In genomic region chr16:50591800-50592771, GRCh38 we compare ENCODE assay signal across 11 cellular contexts. TPM values are rescaled to one million over a fixed set of nuclear protein-coding genes. Genes with fewer than 3 reads are reported as not detected.
DNase-seq lines count a peak whose midpoint lies in the region; ATAC-seq and TF ChIP-seq lines count a peak whose summit lies in the region.
"Had no signal": no experiment of that assay in that cellular context is flagged by ENCODE, and none has a peak within 500 bp of the region (broad histone marks: within the 10 kb centered on the region; RNA-seq: fewer than 3 reads in every experiment).

No MANE protein-coding gene starts in this region.

- peaks cover 0 to 4% of the 10 kb centered on the region in 2 experiments; a peak in 1 of 5 replicates for H3K9me3 Mint-ChIP-seq in H9
- no peaks in the 10 kb centered on the region for H3K9me3 Mint-ChIP-seq in immature natural killer cell

- ATAC-seq in body of pancreas (peak; percentile 96), HG03432 (IDR thresholded peaks at IDR 0.05; ENCODE audit: unreplicated experiment) (no peak)

- no peaks in the 10 kb centered on the region for H3K79me1 ChIP-seq in H9 (ENCODE audit: insufficient read depth, low read depth, low read length, poor library complexity, severe bottlenecking)

- no peak overlapping the region for H3K23ac ChIP-seq in H9 (ENCODE audit: insufficient read length, low read depth, low read length)

- H3K9me3 ChIP-seq in body of pancreas (no peaks in the 10 kb centered on the region), H9 (ENCODE audit: control insufficient read depth, low read depth, low read length) (no peaks in the 10 kb centered on the region)
- H3K9me3 ChIP-seq: uterus had no signal

- no peak overlapping the region for H2AK5ac ChIP-seq in H9 (ENCODE audit: insufficient read length, low read length)

- peaks cover 26% of the 10 kb centered on the region for H3K27me3 Mint-ChIP-seq in H9 (ENCODE audit: low read depth)
- H3K27me3 Mint-ChIP-seq in immature natural killer cell (ENCODE audit: low read depth in 3 of 3), result peaks cover 0 to 3% (median 0%) of the 10 kb centered on the region in 3 donors

- peaks cover 26 to 34% of the 10 kb centered on the region in 2 experiments for H3K4me1 Mint-ChIP-seq in H9
- H3K4me1 Mint-ChIP-seq in immature natural killer cell, result peaks cover 23 to 28% of the 10 kb centered on the region in 2 donors

- no peak overlapping the region for H2BK12ac ChIP-seq in H9 (ENCODE audit: insufficient read length, low read depth, low read length)

- H2AFZ ChIP-seq in H9 (ENCODE audit: low read length), result no peak overlapping the region

- no peaks in the 10 kb centered on the region for H3K79me2 ChIP-seq in H9 (ENCODE audit: insufficient read depth, low read length)

- H3K36me3 Mint-ChIP-seq in H9 (ENCODE audit: insufficient read depth in 1 of 3, low read depth in 3 of 3), result peaks cover 0 to 4% (median 0%) of the 10 kb centered on the region in 3 experiments; a peak in 2 of 7 replicates
- H3K36me3 Mint-ChIP-seq in immature natural killer cell, result no peaks in the 10 kb centered on the region

- no peaks in the 10 kb centered on the region for H4K20me1 ChIP-seq in H9 (ENCODE audit: control insufficient read depth, insufficient read depth, insufficient read length)

- no peak overlapping the region for H4K8ac ChIP-seq in H9 (replicated peaks; ENCODE audit: insufficient read length, low read depth, low read length)

- H3K4me3 Mint-ChIP-seq in H9, result peak overlapping the region in 1 of 2 experiments; percentile 37; a peak in 1 of 5 replicates
- H3K4me3 Mint-ChIP-seq in immature natural killer cell, result no peak overlapping the region

- peak in 2 of 3 donors; percentile 36 to 42 for TF ChIP-seq POLR2A in body of pancreas (IDR thresholded peaks at IDR 0.05)

- no peaks in the 10 kb centered on the region for H3K27me3 ChIP-seq in body of pancreas
- H3K27me3 ChIP-seq in H9 (ENCODE audit: insufficient read depth, low read length), result no peaks in the 10 kb centered on the region
- H3K27me3 ChIP-seq: uterus had no signal

- no peak overlapping the region for H2BK15ac ChIP-seq in H9 (ENCODE audit: low read depth, low read length)

- no peak overlapping the region for H3K9ac ChIP-seq in H9 (ENCODE audit: extremely low read depth, insufficient read length, low read length)

- H3K4ac ChIP-seq in H9 (ENCODE audit: low read depth, low read length), result no peak overlapping the region

- no peak overlapping the region for H3K14ac ChIP-seq in H9 (ENCODE audit: insufficient read depth, low read length)

- TF ChIP-seq CTCF in body of pancreas (IDR thresholded peaks at IDR 0.05), result peak in 6 of 7 experiments; percentile 17 to 72 (median 56)
- no peak for TF ChIP-seq CTCF in H9 (conservative IDR thresholded peaks at IDR 0.05)

- no peak overlapping the region for H3K18ac ChIP-seq in H9 (ENCODE audit: insufficient read length, low read depth, low read length)

- DNase-seq in NCI-H2029 (lab: John Stamatoyannopoulos, UW) (peak; percentile 31), body of pancreas (peak; percentile 95 to 98 (median 98)), left kidney (ENCODE audit: low read depth, low spot score) (peak; percentile 76), substantia nigra (lab: John Stamatoyannopoulos, UW) (peak; percentile 29 to 96 (median 84)), H9 (no peak), GM19240 (ENCODE audit: insufficient read length, low spot score) (no peak), immature natural killer cell (no peak)
- DNase-seq: activated effector memory CD4-positive, alpha-beta T cell treated with Interleukin-2 at 50 U/mL for 16 hours had no signal

- H2BK5ac ChIP-seq in H9 (ENCODE audit: insufficient read length, low read length), result no peak overlapping the region

- H3K4me3 ChIP-seq in body of pancreas, result no peak overlapping the region
- H3K4me3 ChIP-seq: smooth muscle cell, uterus had no signal

- H3K27ac Mint-ChIP-seq in H9 (peak overlapping the region in 1 of 3 experiments; percentile 31; a peak in 1 of 7 replicates), immature natural killer cell (no peak overlapping the region)

- no peak overlapping the region for H3K56ac ChIP-seq in H9 (ENCODE audit: insufficient read length, low read depth, low read length)

- H4K5ac ChIP-seq in H9 (ENCODE audit: insufficient read length, low read depth, low read length), result no peak overlapping the region

- H4K91ac ChIP-seq in H9 (ENCODE audit: insufficient read length, low read depth, low read length), result no peak overlapping the region

- H3K27ac ChIP-seq in body of pancreas (peak overlapping the region; percentile 76 to 88 (median 84)), substantia nigra (ENCODE audit: low read depth, low read length, poor library complexity, severe bottlenecking) (peak overlapping the region; percentile 84), H9 (ENCODE audit: insufficient read length, low read depth, low read length) (no peak overlapping the region)

- H3K4me2 ChIP-seq in H9 (ENCODE audit: insufficient read depth, insufficient read length, low read length), result no peak overlapping the region
- H3K4me2 ChIP-seq: smooth muscle cell had no signal

- no peak overlapping the region for H2BK120ac ChIP-seq in H9 (ENCODE audit: low read depth, low read length, poor library complexity, severe bottlenecking)

- H3K23me2 ChIP-seq in H9 (ENCODE audit: insufficient read length, low read depth, low read length, poor library complexity, severe bottlenecking), result no peaks in the 10 kb centered on the region

- no peak overlapping the region for H2BK20ac ChIP-seq in H9 (ENCODE audit: low read depth, low read length, poor library complexity, severe bottlenecking)

- H3T11ph ChIP-seq in H9 (ENCODE audit: low read length), result no peak overlapping the region

- intact Hi-C loops in body of pancreas (cut with DNase I), result no loop called here

- H3K4me1 ChIP-seq in body of pancreas (peaks cover 29% of the 10 kb centered on the region), H9 (ENCODE audit: insufficient read depth, low read length) (peaks cover 3% of the 10 kb centered on the region; the same call in 1 of the 2 replicates)
- H3K4me1 ChIP-seq: uterus had no signal

- WGBS in body of pancreas, 2 donors, result 14 to 19% methylated on average over 19 to 24 of the region's 24 CpGs
- WGBS in H9 (ENCODE audit: extremely low coverage, insufficient read length, low lambda C conversion rate), result no CpG with 5 or more reads among the region's 24 CpGs

- H3K36me3 ChIP-seq in body of pancreas (replicated peaks in 1 of 2; ENCODE audit: insufficient read depth in 1 of 2, low read depth in 2 of 2), result no peaks in the 10 kb centered on the region
- H3K36me3 ChIP-seq: uterus had no signal

RNA-seq across cellular contexts. Expression of gene NKD1, which starts 43.9 kb away (rescaled TPM):
- 1 to 10 TPM; 2.0 to 4.9 TPM for total RNA-seq in body of pancreas
- total RNA-seq in H9 (2021), result 1.9 and 3.7 TPM in 2 replicates
- not detected for polyA plus RNA-seq in immature natural killer cell

Comparison
In these comparisons a context has a peak if more than half of its experiments do, and no peak if none do; other contexts are left out.
1. DNase-seq: peak in NCI-H2029 (single experiment), body of pancreas (4 of 4), left kidney (single experiment) and substantia nigra (49 of 49); none in H9 (single experiment), GM19240 (single experiment) and immature natural killer cell (0 of 3).